ENCODE assay signal across 1 cellular context in genomic region chr6:119511024-119511423, GRCh38.
TF ChIP-seq lines count a peak whose summit lies in the region.

No MANE protein-coding gene starts in this region.

TF ChIP-seq in K562, 482 proteins besides CTCF, POLR2A, EP300 and RAD21 (continued from another document):
- TF ChIP-seq ZBTB12 (CRISPR knock-in tag; IDR thresholded peaks at IDR 0.05) (no peak), TOE1 (IDR thresholded peaks at IDR 0.05; ENCODE audit: borderline replicate concordance) (peak; percentile 85), TOE1 (CRISPR knock-in tag; IDR thresholded peaks at IDR 0.05; ENCODE audit: borderline replicate concordance, low read depth) (no peak), CHAMP1 (IDR thresholded peaks at IDR 0.05) (0 out of 2 replicates have a peak, but pooled peaks have one; percentile 19), NR2C1 (IDR thresholded peaks at IDR 0.05) (no peak), NR2C1 (tag; IDR thresholded peaks at IDR 0.05) (no peak), PBX2 (CRISPR knock-in tag; IDR thresholded peaks at IDR 0.05; ENCODE audit: low read depth) (no peak), PBX2 (tag; conservative IDR thresholded peaks at IDR 0.05; ENCODE audit: low read depth) (no peak), ZC3H11A (IDR thresholded peaks at IDR 0.05; ENCODE audit: low read depth, low read length) (no peak), ARID1B (IDR thresholded peaks at IDR 0.05) (0 out of 2 replicates have a peak, but pooled peaks have one; percentile 7), ZNF23 (CRISPR knock-in tag; IDR thresholded peaks at IDR 0.05) (no peak)
